10 cellular contexts compared by ENCODE assay signal in the genomic region with DNA sequence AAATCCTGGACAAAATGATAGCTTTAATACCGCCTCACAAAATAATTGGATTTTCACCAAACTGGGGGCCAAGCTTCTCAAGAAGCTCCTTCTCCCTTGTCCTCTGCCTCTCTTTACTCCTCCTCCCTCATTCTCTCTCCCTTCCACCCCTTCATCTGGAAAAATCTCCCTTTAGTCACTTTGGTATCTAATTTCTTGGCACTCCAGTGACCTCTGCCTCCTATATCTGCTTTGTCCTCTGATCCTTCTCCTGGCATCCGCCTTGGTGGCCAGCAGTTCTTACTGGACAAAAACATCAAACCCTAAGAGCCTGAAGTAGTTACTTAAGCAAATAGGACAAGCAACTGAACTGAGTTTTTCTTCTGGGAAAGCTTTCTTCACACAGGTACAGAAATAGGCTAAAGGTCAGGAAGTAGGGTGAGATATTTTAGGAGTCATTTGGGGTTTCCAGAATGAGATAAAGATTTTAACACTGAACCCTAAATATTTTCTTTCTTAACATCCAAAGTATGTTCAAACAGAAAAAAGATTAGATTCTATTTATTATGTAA.
DNase-seq lines count a peak whose midpoint lies in the region; ATAC-seq and TF ChIP-seq lines count a peak whose summit lies in the region.
"Had no signal": no experiment of that assay in that cellular context is flagged by ENCODE, and none has a peak within 500 bp of the region (broad histone marks: within the 10 kb centered on the region; RNA-seq: fewer than 3 reads in every experiment).

No MANE protein-coding gene starts in this region.

- ATAC-seq in T-helper 17 cell (no peak), foreskin keratinocyte (no peak), HG03520 (IDR thresholded peaks at IDR 0.05; ENCODE audit: unreplicated experiment) (no peak)
- ATAC-seq in stimulated activated naive B cell treated with anti-CD40 and anti-IgM and Interleukin-4, amounts not matched to agents 10 μg/mL and 1 μg/mL and 100 μg/mL, for 72 hours (replicated peaks): no peak

- H3K4me3 Mint-ChIP-seq in activated T-cell treated with anti-CD3 and anti-CD28 coated beads, Interleukin-2, amount 50 U/mL, for 24 hours: peak overlapping the region; percentile 77
- no peak overlapping the region for H3K4me3 Mint-ChIP-seq in T-helper 17 cell
- H3K4me3 Mint-ChIP-seq in stimulated activated naive B cell treated with anti-CD40 and anti-IgM and Interleukin-4, amounts not matched to agents 10 μg/mL and 1 μg/mL and 100 μg/mL, for 72 hours: peak overlapping the region; percentile 10 to 43

- H3K27ac ChIP-seq in foreskin keratinocyte: peak overlapping the region; percentile 100

- peaks cover 2% of the 10 kb centered on the region for H3K9me3 Mint-ChIP-seq in activated T-cell treated with anti-CD3 and anti-CD28 coated beads, Interleukin-2, amount 50 U/mL, for 24 hours
- no peaks in the 10 kb centered on the region for H3K9me3 Mint-ChIP-seq in stimulated activated naive B cell treated with anti-CD40 and anti-IgM and Interleukin-4, amounts not matched to agents 10 μg/mL and 1 μg/mL and 100 μg/mL, for 72 hours

- peaks cover 15% of the 10 kb centered on the region for H3K36me3 Mint-ChIP-seq in activated T-cell treated with anti-CD3 and anti-CD28 coated beads, Interleukin-2, amount 50 U/mL, for 24 hours (ENCODE audit: low read depth)
- H3K36me3 Mint-ChIP-seq in T-helper 17 cell (ENCODE audit: low read depth): no peaks in the 10 kb centered on the region
- H3K36me3 Mint-ChIP-seq in stimulated activated naive B cell treated with anti-CD40 and anti-IgM and Interleukin-4, amounts not matched to agents 10 μg/mL and 1 μg/mL and 100 μg/mL, for 72 hours: no peaks in the 10 kb centered on the region

- no peaks in the 10 kb centered on the region for H3K27me3 ChIP-seq in foreskin keratinocyte

- no peak for DNase-seq in activated T-cell treated with anti-CD3 and anti-CD28 coated beads, Interleukin-2, amount 50 U/mL, for 24 hours
- no peak for DNase-seq in activated T-cell treated with anti-CD3 and anti-CD28 coated beads for 4 hours
- no peak for DNase-seq in T-helper 17 cell
- DNase-seq in foreskin keratinocyte: no peak
- DNase-seq in stimulated activated naive B cell treated with anti-CD40 and anti-IgM and Interleukin-4, amounts not matched to agents 10 μg/mL and 1 μg/mL and 100 μg/mL, for 72 hours: no peak
- no peak for DNase-seq in DMS79 (lab: John Stamatoyannopoulos, UW)
- DNase-seq in epidermal melanocyte (ENCODE audit: insufficient read length, low spot score): no peak
- DNase-seq: activated CD8-positive, alpha-beta memory T cell treated with anti-CD3 and anti-CD28 coated beads for 24 hours; central memory CD4-positive, alpha-beta T cell had no signal

- H3K27me3 Mint-ChIP-seq in activated T-cell treated with anti-CD3 and anti-CD28 coated beads, Interleukin-2, amount 50 U/mL, for 24 hours: no peaks in the 10 kb centered on the region
- no peaks in the 10 kb centered on the region for H3K27me3 Mint-ChIP-seq in T-helper 17 cell
- H3K27me3 Mint-ChIP-seq in stimulated activated naive B cell treated with anti-CD40 and anti-IgM and Interleukin-4, amounts not matched to agents 10 μg/mL and 1 μg/mL and 100 μg/mL, for 72 hours: no peaks in the 10 kb centered on the region

- peaks cover 74% of the 10 kb centered on the region for H3K4me1 Mint-ChIP-seq in activated T-cell treated with anti-CD3 and anti-CD28 coated beads, Interleukin-2, amount 50 U/mL, for 24 hours (ENCODE audit: low read depth)
- H3K4me1 Mint-ChIP-seq in T-helper 17 cell: peaks cover 16% of the 10 kb centered on the region
- peaks cover 14 to 27% of the 10 kb centered on the region in 2 donors for H3K4me1 Mint-ChIP-seq in stimulated activated naive B cell treated with anti-CD40 and anti-IgM and Interleukin-4, amounts not matched to agents 10 μg/mL and 1 μg/mL and 100 μg/mL, for 72 hours

- TF ChIP-seq CTCF in foreskin keratinocyte (conservative IDR thresholded peaks at IDR 0.05): no peak

- H3K27ac Mint-ChIP-seq in activated T-cell treated with anti-CD3 and anti-CD28 coated beads, Interleukin-2, amount 50 U/mL, for 24 hours: peak overlapping the region; percentile 100
- H3K27ac Mint-ChIP-seq in T-helper 17 cell: peak overlapping the region; percentile 92
- H3K27ac Mint-ChIP-seq in stimulated activated naive B cell treated with anti-CD40 and anti-IgM and Interleukin-4, amounts not matched to agents 10 μg/mL and 1 μg/mL and 100 μg/mL, for 72 hours: peak overlapping the region; percentile 38

- no peaks in the 10 kb centered on the region for H3K9me3 ChIP-seq in T-helper 17 cell (ENCODE audit: control insufficient read depth, low read length, poor library complexity, severe bottlenecking)

- peaks cover 49% of the 10 kb centered on the region for H3K4me1 ChIP-seq in foreskin keratinocyte

Comparison
In these comparisons a context has a peak if more than half of its experiments do, and no peak if none do; other contexts are left out.
1. H3K27ac Mint-ChIP-seq: peak in every context shown above with its lines; median percentile 100 in activated T-cell treated with anti-CD3 and anti-CD28 coated beads, Interleukin-2, amount 50 U/mL, for 24 hours; 92 in T-helper 17 cell; 38 in stimulated activated naive B cell treated with anti-CD40 and anti-IgM and Interleukin-4, amounts not matched to agents 10 μg/mL and 1 μg/mL and 100 μg/mL, for 72 hours.